9 cellular contexts compared by ENCODE assay signal in genomic region chr12:27185234-27186045, GRCh38.
A peak's percentile ranks its signal among the peaks of the same experiment; 100 is the strongest.
DNase-seq lines count a peak whose midpoint lies in the region; ATAC-seq lines count a peak whose summit lies in the region.
"Had no signal": no experiment of that assay in that cellular context is flagged by ENCODE, and none has a peak within 500 bp of the region (broad histone marks: within the 10 kb centered on the region; RNA-seq: fewer than 3 reads in every experiment).

No MANE protein-coding gene starts in this region.

- DNase-seq in GM03348 (ENCODE audit: low spot score) (peak; percentile 35), Kasumi-1 (lab: John Stamatoyannopoulos, UW) (peak; percentile 37 to 38), stromal cell of bone marrow (ENCODE audit: low read depth) (peak; percentile 92), substantia nigra (lab: John Stamatoyannopoulos, UW) (no peak), DMS114 treated with DMSO at 0.1 percent for 48 hours (lab: John Stamatoyannopoulos, UW; ENCODE audit: unreplicated experiment) (no peak)
- peak in 2 of 3 experiments; percentile 3 to 9 for DNase-seq in effector memory CD8-positive, alpha-beta T cell

- H3K9me3 Mint-ChIP-seq in effector memory CD8-positive, alpha-beta T cell, result no peaks in the 10 kb centered on the region

- no peak overlapping the region for H3K27ac ChIP-seq in substantia nigra (ENCODE audit: low read depth, low read length, poor library complexity, severe bottlenecking)

- H3K4me1 Mint-ChIP-seq in effector memory CD8-positive, alpha-beta T cell (ENCODE audit: low read depth in 2 of 2), result peaks cover 0 to 6% of the 10 kb centered on the region in 2 donors

- no peaks in the 10 kb centered on the region for H3K36me3 Mint-ChIP-seq in effector memory CD8-positive, alpha-beta T cell (ENCODE audit: insufficient read depth)

- H3K27me3 Mint-ChIP-seq in effector memory CD8-positive, alpha-beta T cell, result no peaks in the 10 kb centered on the region

- ATAC-seq in GM21528 (IDR thresholded peaks at IDR 0.05; ENCODE audit: low FRiP score, unreplicated experiment), result peak; percentile 77
- peak; percentile 94 for ATAC-seq in effector memory CD8-positive, alpha-beta T cell (replicated peaks)
- no peak for ATAC-seq in GM21717 (IDR thresholded peaks at IDR 0.05; ENCODE audit: unreplicated experiment)
- ATAC-seq: HCT116 had no signal

- H3K27ac Mint-ChIP-seq in effector memory CD8-positive, alpha-beta T cell, result peak overlapping the region in 1 of 2 donors; percentile 77

- H3K4me3 Mint-ChIP-seq in effector memory CD8-positive, alpha-beta T cell, result no peak overlapping the region

Comparison
In these comparisons a context has a peak if more than half of its experiments do, and no peak if none do; other contexts are left out.
1. DNase-seq: peak in GM03348 (single experiment), Kasumi-1 (2 of 2), effector memory CD8-positive, alpha-beta T cell (2 of 3) and stromal cell of bone marrow (single experiment); none in substantia nigra (0 of 49) and DMS114 treated with DMSO at 0.1 percent for 48 hours (single experiment).